ENCODE assay signal across 27 cellular contexts in genomic region chr4:120144634-120145033, GRCh38.
"Had no signal": no experiment of that assay in that cellular context is flagged by ENCODE, and none has a peak within 500 bp of the region (broad histone marks: within the 10 kb centered on the region; RNA-seq: fewer than 3 reads in every experiment).

No MANE protein-coding gene starts in this region.

- H3K27me3 Mint-ChIP-seq: activated naive CD8-positive, alpha-beta T cell treated with anti-CD3 and anti-CD28 coated beads for 36 hours had no signal

- H3K36me3 ChIP-seq: adrenal gland, brain microvascular endothelial cell, left lung, lower lobe of right lung, suprapubic skin, tibial artery had no signal

- ATAC-seq: activated CD4-positive, CD25-positive, alpha-beta regulatory T cell treated with anti-CD3 and anti-CD28 coated beads, Interleukin-2, amount 50 U/mL, for 24 hours; lower lobe of right lung; mucosa of descending colon; natural killer cell treated with Interleukin-12 subunit alpha and Interleukin-12 subunit beta and Interleukin-15 and Interleukin-18, amount 100 ng/mL, for 72 hours; right cardiac atrium had no signal

- H3K27me3 ChIP-seq: adrenal gland, brain microvascular endothelial cell, dorsolateral prefrontal cortex, left lung, suprapubic skin, tibial artery had no signal

- H3K4me1 Mint-ChIP-seq: activated naive CD8-positive, alpha-beta T cell treated with anti-CD3 and anti-CD28 coated beads for 36 hours had no signal

- H3K36me3 Mint-ChIP-seq: activated naive CD8-positive, alpha-beta T cell treated with anti-CD3 and anti-CD28 coated beads for 36 hours; natural killer cell treated with Interleukin-12 subunit alpha and Interleukin-12 subunit beta and Interleukin-15 and Interleukin-18, amount 100 ng/mL, for 72 hours had no signal

- H3K4me1 ChIP-seq: adrenal gland, left lung, lower lobe of right lung, suprapubic skin, tibial artery had no signal

- H3K27ac Mint-ChIP-seq: activated naive CD4-positive, alpha-beta T cell treated with anti-CD3 and anti-CD28 coated beads for 36 hours; activated naive CD8-positive, alpha-beta T cell treated with anti-CD3 and anti-CD28 coated beads for 36 hours; natural killer cell treated with Interleukin-12 subunit alpha and Interleukin-12 subunit beta and Interleukin-15 and Interleukin-18, amount 100 ng/mL, for 72 hours; T-helper 2 cell treated with Interferon-gamma antibody and Interleukin-4, amounts not matched to agents 5 μg/mL and 100 μg/mL, for 36 hours had no signal

- H3K9me3 Mint-ChIP-seq: activated naive CD4-positive, alpha-beta T cell treated with anti-CD3 and anti-CD28 coated beads for 36 hours; activated naive CD8-positive, alpha-beta T cell treated with anti-CD3 and anti-CD28 coated beads for 36 hours; natural killer cell treated with Interleukin-12 subunit alpha and Interleukin-12 subunit beta and Interleukin-15 and Interleukin-18, amount 100 ng/mL, for 72 hours; T-helper 2 cell treated with Interferon-gamma antibody and Interleukin-4, amounts not matched to agents 5 μg/mL and 100 μg/mL, for 36 hours had no signal

- H3K4me3 ChIP-seq: adrenal gland, coronary artery, dorsolateral prefrontal cortex, left lung, lower lobe of right lung, mucosa of descending colon, suprapubic skin, tibial artery had no signal

- H3K27ac ChIP-seq: adrenal gland, brain microvascular endothelial cell, coronary artery, dorsolateral prefrontal cortex, left lung, lower lobe of right lung, suprapubic skin, tibial artery, VCaP had no signal

- H3K4me3 Mint-ChIP-seq: activated naive CD4-positive, alpha-beta T cell treated with anti-CD3 and anti-CD28 coated beads for 36 hours; activated naive CD8-positive, alpha-beta T cell treated with anti-CD3 and anti-CD28 coated beads for 36 hours; natural killer cell treated with Interleukin-12 subunit alpha and Interleukin-12 subunit beta and Interleukin-15 and Interleukin-18, amount 100 ng/mL, for 72 hours; T-helper 2 cell treated with Interferon-gamma antibody and Interleukin-4, amounts not matched to agents 5 μg/mL and 100 μg/mL, for 36 hours had no signal

- DNase-seq: activated CD4-positive, alpha-beta T cell treated with anti-CD3 and anti-CD28 coated beads for 48 hours; activated CD4-positive, alpha-beta T cell treated with anti-CD3 and anti-CD28 coated beads, Interleukin-2, amount 50 U/mL, for 48 hours; activated CD8-positive, alpha-beta memory T cell treated with anti-CD3 and anti-CD28 coated beads for 24 hours; activated effector memory CD4-positive, alpha-beta T cell treated with anti-CD3 and anti-CD28 coated beads, Interleukin-2, amount 50 U/mL, for 16 hours; activated naive CD4-positive, alpha-beta T cell treated with anti-CD3 and anti-CD28 coated beads for 36 hours; activated naive CD8-positive, alpha-beta T cell treated with anti-CD3 and anti-CD28 coated beads for 36 hours; adrenal gland; aorta; brain microvascular endothelial cell; dorsolateral prefrontal cortex; effector memory CD4-positive, alpha-beta T cell; head of caudate nucleus; hippocampal formation; left lung; lower lobe of right lung; mucosa of descending colon; right cardiac atrium; stimulated activated CD4-positive, alpha-beta T cell treated with anti-CD3 and anti-CD28 coated beads, Interleukin-15, amount 100 ng/mL, for 24 hours; stimulated activated CD4-positive, alpha-beta T cell treated with anti-CD3 and anti-CD28 coated beads, Interleukin-2, amount 100 ng/mL, for 24 hours; stimulated activated naive CD4-positive, alpha-beta T cell; tibial artery had no signal

- H3K9me3 ChIP-seq: adrenal gland, lower lobe of right lung, mucosa of descending colon, suprapubic skin, tibial artery had no signal
